Comparison of ENCODE assay signal across 8 cellular contexts in genomic region chr10:91409869-91410637, GRCh38. TPM values are rescaled to one million over a fixed set of nuclear protein-coding genes. Genes with fewer than 3 reads are reported as not detected.
DNase-seq lines count a peak whose midpoint lies in the region; ATAC-seq and TF ChIP-seq lines count a peak whose summit lies in the region.

A gene with protein sequence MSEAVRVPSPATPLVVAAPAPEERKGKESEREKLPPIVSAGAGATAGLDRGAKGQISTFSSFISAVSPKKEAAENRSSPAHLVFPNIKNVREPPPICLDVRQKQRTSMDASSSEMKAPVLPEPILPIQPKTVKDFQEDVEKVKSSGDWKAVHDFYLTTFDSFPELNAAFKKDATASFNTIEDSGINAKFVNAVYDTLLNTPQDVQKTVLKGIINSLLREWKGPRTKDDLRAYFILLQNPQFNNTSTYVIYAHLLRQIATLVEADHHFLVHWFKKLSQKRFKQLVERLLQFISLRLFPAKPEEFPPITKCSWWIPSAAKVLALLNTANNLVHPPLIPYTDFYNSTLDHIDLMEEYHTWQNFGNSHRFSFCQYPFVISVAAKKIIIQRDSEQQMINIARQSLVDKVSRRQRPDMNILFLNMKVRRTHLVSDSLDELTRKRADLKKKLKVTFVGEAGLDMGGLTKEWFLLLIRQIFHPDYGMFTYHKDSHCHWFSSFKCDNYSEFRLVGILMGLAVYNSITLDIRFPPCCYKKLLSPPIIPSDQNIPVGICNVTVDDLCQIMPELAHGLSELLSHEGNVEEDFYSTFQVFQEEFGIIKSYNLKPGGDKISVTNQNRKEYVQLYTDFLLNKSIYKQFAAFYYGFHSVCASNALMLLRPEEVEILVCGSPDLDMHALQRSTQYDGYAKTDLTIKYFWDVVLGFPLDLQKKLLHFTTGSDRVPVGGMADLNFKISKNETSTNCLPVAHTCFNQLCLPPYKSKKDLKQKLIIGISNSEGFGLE (plus strand): TSS chr10:91410344. CDS start chr10:91410439, 95 bp downstream.

- no peaks in the 10 kb centered on the region for H3K36me3 ChIP-seq in KMS-11 (ENCODE audit: insufficient read depth)
- no peaks in the 10 kb centered on the region for H3K36me3 ChIP-seq in adrenal gland (replicated peaks in 1 of 2)
- H3K36me3 ChIP-seq in urinary bladder (ENCODE audit: insufficient read depth), result no peaks in the 10 kb centered on the region

- DNase-seq in GM04504 (ENCODE audit: low read depth) (peak; percentile 49), SW480 (ENCODE audit: low spot score) (peak; percentile 77), adrenal gland (peak; percentile 79 to 85 (median 81)), left ventricle myocardium superior (peak; percentile 92), pulmonary artery endothelial cell (ENCODE audit: low read depth, low spot score) (peak; percentile 26)

- TF ChIP-seq CTCF in KMS-11 (conservative IDR thresholded peaks at IDR 0.05; ENCODE audit: low read depth, low read length) (no peak), adrenal gland (IDR thresholded peaks at IDR 0.05) (peak in 3 of 6 experiments; percentile 44 to 76 (median 59))

- 0 to 2% (median 0%) methylated on average over 10 to 111 of the region's 111 CpGs for WGBS in adrenal gland, 4 donors
- under 1% methylated on average over 111 of the region's 111 CpGs for WGBS in urinary bladder

- no peaks in the 10 kb centered on the region for H3K9me3 ChIP-seq in adrenal gland (replicated peaks in 1 of 3)

- ATAC-seq in GM21786 (IDR thresholded peaks at IDR 0.05; ENCODE audit: unreplicated experiment) (peak; percentile 82), left ventricle myocardium superior (peak; percentile 88)

- peak within 1 kb of the TSS; percentile 97 for H3K27ac ChIP-seq in KMS-11
- peak within 1 kb of the TSS; percentile 97 to 100 (median 100) for H3K27ac ChIP-seq in adrenal gland
- peak within 1 kb of the TSS; percentile 98 for H3K27ac ChIP-seq in urinary bladder (ENCODE audit: low read depth)

- peaks cover 18% of the 10 kb centered on the region for H3K4me1 ChIP-seq in KMS-11 (ENCODE audit: low read depth, poor library complexity, severe bottlenecking)
- H3K4me1 ChIP-seq in adrenal gland (replicated peaks in 1 of 2), result peaks cover 0 to 29% of the 10 kb centered on the region in 2 donors
- peaks cover 2% of the 10 kb centered on the region for H3K4me1 ChIP-seq in urinary bladder (ENCODE audit: insufficient read depth)

- TF ChIP-seq POLR2A in adrenal gland (IDR thresholded peaks at IDR 0.05), result peak; percentile 59 to 60

- H4K20me1 ChIP-seq in KMS-11 (ENCODE audit: insufficient read depth), result no peaks in the 10 kb centered on the region

- H3K4me3 ChIP-seq in KMS-11 (IDR thresholded peaks at IDR 0.05; ENCODE audit: insufficient read depth, low read depth, low read length) (no peak within 1 kb of the TSS), adrenal gland (peak within 1 kb of the TSS; percentile 73 to 92 (median 79)), urinary bladder (ENCODE audit: low read depth, low read length) (peak within 1 kb of the TSS; percentile 68)

- H3K27me3 ChIP-seq in KMS-11 (ENCODE audit: insufficient read depth, low read depth) (no peaks in the 10 kb centered on the region), adrenal gland (no peaks in the 10 kb centered on the region)

- 0 out of 2 replicates have a peak, but pooled peaks cover 6% of the 10 kb centered on the region for H3K79me2 ChIP-seq in KMS-11 (ENCODE audit: insufficient read depth, low read depth)

- H3K4me2 ChIP-seq in KMS-11, result peak within 1 kb of the TSS; percentile 46

- intact Hi-C loops in adrenal gland (cut with DNase I), result no loop called here
- intact Hi-C loops in left ventricle myocardium superior (cut with micrococcal nuclease), result no loop called here

- peak within 1 kb of the TSS; percentile 98 for H3K9ac ChIP-seq in KMS-11

- H2AFZ ChIP-seq in KMS-11 (ENCODE audit: low read depth), result peak within 1 kb of the TSS; percentile 91

RNA-seq across cellular contexts. Expression of the gene that starts here (rescaled TPM):
- total RNA-seq in adrenal gland (10 to 100 TPM in 4 of 8 donors, 1 to 10 TPM in 4; 5.4 to 20.3 (median 10.1) TPM), left ventricle myocardium superior (3.0 TPM), pulmonary artery endothelial cell (3.4 and 7.3 TPM in 2 replicates), urinary bladder (100 TPM)
- polyA plus RNA-seq in adrenal gland (10 to 100 TPM in 1 of 3 donors, 1 to 10 TPM in 2; 6.8 to 10.1 (median 7.2) TPM), urinary bladder (11.9 TPM)

Comparison
In these comparisons a context has a peak if more than half of its experiments do, and no peak if none do; other contexts are left out.
1. DNase-seq: peak in every context shown above with its lines; median percentile 92 in left ventricle myocardium superior; 81 in adrenal gland; 77 in SW480; 49 in GM04504; 26 in pulmonary artery endothelial cell.